In the genomic region with DNA sequence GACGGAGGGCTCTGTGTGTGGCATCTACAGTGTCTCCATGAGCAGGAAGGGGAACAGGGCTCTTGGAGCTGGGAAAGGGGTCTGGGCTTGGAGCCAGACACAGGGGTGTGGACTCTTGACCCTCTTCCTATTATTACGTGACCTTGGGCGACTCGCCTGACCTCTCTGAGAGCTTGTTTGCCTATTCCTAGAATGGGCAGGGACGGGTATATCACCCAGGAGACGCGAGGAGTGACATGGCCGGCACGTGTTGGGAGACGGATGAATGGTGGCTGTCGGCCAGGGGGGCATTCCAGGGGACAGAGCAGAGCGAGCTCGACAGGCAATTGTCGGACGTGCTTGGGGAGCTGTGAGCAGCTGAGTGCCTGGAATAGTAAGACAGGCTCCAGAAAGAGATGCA, we compare ENCODE assay signal across 20 cellular contexts. TPM values are rescaled to one million over a fixed set of nuclear protein-coding genes. Genes with fewer than 3 reads are reported as not detected.
DNase-seq lines count a peak whose midpoint lies in the region; ATAC-seq, FAIRE-seq and TF ChIP-seq lines count a peak whose summit lies in the region.
"Had no signal": no experiment of that assay in that cellular context is flagged by ENCODE, and none has a peak within 500 bp of the region (broad histone marks: within the 10 kb centered on the region; RNA-seq: fewer than 3 reads in every experiment).

No MANE protein-coding gene starts in this region.

- in situ Hi-C loops in HepG2 (cut with HindIII; ENCODE audit: extremely low pct_ligation_motif_present, low pct_unique_long_range_greater_than_20kb), result no loop called here

- peak; percentile 53 for ATAC-seq in HepG2
- no peak for ATAC-seq in HG02642 (IDR thresholded peaks at IDR 0.05; ENCODE audit: poor library complexity, unreplicated experiment)
- ATAC-seq: gastrocnemius medialis, T-cell had no signal

- DNase-seq in NCI-H1092 treated with DMSO at 0.1 percent for 48 hours (lab: John Stamatoyannopoulos, UW), result peak; percentile 49
- no peak for DNase-seq in NCI-H1092 (lab: John Stamatoyannopoulos, UW)
- DNase-seq in coronary artery (ENCODE audit: low spot score), result peak; percentile 62
- peak; percentile 27 for DNase-seq in HepG2 (ENCODE audit: low spot score)
- peak; percentile 16 for DNase-seq in stimulated activated CD8-positive, alpha-beta memory T cell treated with anti-CD3 and anti-CD28 coated beads, Interleukin-4, amount 100 ng/mL, for 48 hours
- no peak for DNase-seq in activated CD4-positive, alpha-beta memory T cell treated with anti-CD3 and anti-CD28 coated beads, Interleukin-2, amount 10 ng/mL, durations not matched to agents 7 days and 5 days
- DNase-seq in activated T-cell treated with anti-CD3 and anti-CD28 coated beads, Interleukin-2, amount 50 U/mL, for 1 hour, result no peak
- DNase-seq: 8988T; activated gamma-delta T cell; colonic mucosa; gastrocnemius medialis; stimulated activated CD4-positive, alpha-beta T cell treated with anti-CD3 and anti-CD28 coated beads, Interleukin-4, amount 100 ng/mL, for 4 hours had no signal

- TF ChIP-seq POLR2A in HepG2 (IDR thresholded peaks at IDR 0.05; ENCODE audit: insufficient read depth in 1 of 2, low read depth in 2 of 2, low read length in 2 of 2), result no peak

- H3K36me3 Mint-ChIP-seq in activated CD4-positive, alpha-beta memory T cell treated with anti-CD3 and anti-CD28 coated beads, Interleukin-2, amount 10 ng/mL, durations not matched to agents 7 days and 5 days (ENCODE audit: low read depth), result no peaks in the 10 kb centered on the region
- H3K36me3 Mint-ChIP-seq: mesothelial cell of epicardium, T-cell had no signal

- TF ChIP-seq EP300 in HepG2 (IDR thresholded peaks at IDR 0.05; ENCODE audit: low read depth in 2 of 2, low read length in 2 of 2) (no peak), HepG2 (CRISPR knock-in tag; IDR thresholded peaks at IDR 0.05; ENCODE audit: borderline replicate concordance) (no peak)

- H3K27me3 Mint-ChIP-seq in activated CD4-positive, alpha-beta memory T cell treated with anti-CD3 and anti-CD28 coated beads, Interleukin-2, amount 10 ng/mL, durations not matched to agents 7 days and 5 days, result peaks cover 22% of the 10 kb centered on the region

- H3K27ac Mint-ChIP-seq in activated CD4-positive, alpha-beta memory T cell treated with anti-CD3 and anti-CD28 coated beads, Interleukin-2, amount 10 ng/mL, durations not matched to agents 7 days and 5 days, result no peak overlapping the region
- H3K27ac Mint-ChIP-seq: mesothelial cell of epicardium, T-cell had no signal

- H3K4me2 ChIP-seq in HepG2 (ENCODE audit: low read depth, low read length), result no peak overlapping the region

- CTCF ChIA-PET in HepG2 (lab: Yijun Ruan, JAX; ENCODE audit: low intra/inter-chr PET ratio, low total read pairs), result no interaction called here
- CTCF ChIA-PET in activated CD4-positive, alpha-beta memory T cell treated with anti-CD3 and anti-CD28 coated beads, Interleukin-2, amount 10 ng/mL, durations not matched to agents 7 days and 5 days (lab: Charles Lee), result no interaction called here

- H3K79me2 ChIP-seq in HepG2 (ENCODE audit: insufficient read depth, low read length), result no peaks in the 10 kb centered on the region

- H2AFZ ChIP-seq in HepG2 (ENCODE audit: low read length), result no peak overlapping the region

- no peak overlapping the region for H3K4me3 Mint-ChIP-seq in activated CD4-positive, alpha-beta memory T cell treated with anti-CD3 and anti-CD28 coated beads, Interleukin-2, amount 10 ng/mL, durations not matched to agents 7 days and 5 days
- H3K4me3 Mint-ChIP-seq: mesothelial cell of epicardium, T-cell had no signal

- 4% methylated on average over 15 of the region's 15 CpGs for WGBS in HepG2 (ENCODE audit: low lambda C conversion rate)

- H3K27me3 ChIP-seq in HepG2 (ENCODE audit: control insufficient read depth in 1 of 2, insufficient read depth in 2 of 2, low read length in 2 of 2), result peaks cover 18 to 65% of the 10 kb centered on the region in 2 experiments; a peak in 4 of 5 replicates
- H3K27me3 ChIP-seq: colonic mucosa had no signal

- H3K4me1 ChIP-seq in HepG2 (ENCODE audit: insufficient read depth, low read length), result peaks cover 13% of the 10 kb centered on the region
- H3K4me1 ChIP-seq: colonic mucosa, gastrocnemius medialis, tibial artery had no signal

- POLR2A ChIA-PET in HepG2 (lab: Yijun Ruan, JAX), result no interaction called here
- POLR2A ChIA-PET in activated CD4-positive, alpha-beta memory T cell treated with anti-CD3 and anti-CD28 coated beads, Interleukin-2, amount 10 ng/mL, durations not matched to agents 7 days and 5 days (lab: Charles Lee), result interaction anchor here (1.1 kb wide), 1 partner anchor 15 kb away, joined by 3 read pairs; no protein-coding TSS in a partner anchor

- TF ChIP-seq RAD21 in HepG2 (CRISPR knock-in tag; IDR thresholded peaks at IDR 0.05), result no peak

- no peaks in the 10 kb centered on the region for H4K20me1 ChIP-seq in HepG2 (ENCODE audit: insufficient read depth, low read length)

- H3K27ac ChIP-seq in coronary artery, result no peak overlapping the region
- H3K27ac ChIP-seq in HepG2 (ENCODE audit: extremely low read length, insufficient read depth, low read length), result no peak overlapping the region
- H3K27ac ChIP-seq: C4-2B, colonic mucosa, epithelial cell of prostate, gastrocnemius medialis, tibial artery had no signal

- no peak overlapping the region for H3K9ac ChIP-seq in HepG2 (ENCODE audit: insufficient read depth, low read depth, low read length)

- intact Hi-C loops in HepG2 (cut with micrococcal nuclease; ENCODE audit: unreplicated experiment), result no loop called here

- H3K4me1 Mint-ChIP-seq in activated CD4-positive, alpha-beta memory T cell treated with anti-CD3 and anti-CD28 coated beads, Interleukin-2, amount 10 ng/mL, durations not matched to agents 7 days and 5 days, result peaks cover 12% of the 10 kb centered on the region
- H3K4me1 Mint-ChIP-seq: mesothelial cell of epicardium had no signal

- no peaks in the 10 kb centered on the region for H3K9me3 Mint-ChIP-seq in activated CD4-positive, alpha-beta memory T cell treated with anti-CD3 and anti-CD28 coated beads, Interleukin-2, amount 10 ng/mL, durations not matched to agents 7 days and 5 days
- H3K9me3 Mint-ChIP-seq: mesothelial cell of epicardium, T-cell had no signal

- no peaks in the 10 kb centered on the region for H3K9me3 ChIP-seq in HepG2 (ENCODE audit: low read length)
- H3K9me3 ChIP-seq: colonic mucosa, gastrocnemius medialis, tibial artery had no signal

- no peak for FAIRE-seq in HepG2 (lab: Jason Lieb, UNC)

- no peak for TF ChIP-seq CTCF in coronary artery (IDR thresholded peaks at IDR 0.05)
- no peak for TF ChIP-seq CTCF in HepG2 (CRISPR knock-in tag; IDR thresholded peaks at IDR 0.05)

- H3K4me3 ChIP-seq in coronary artery, result no peak overlapping the region
- no peak overlapping the region for H3K4me3 ChIP-seq in HepG2 (replicated peaks in 1 of 3; ENCODE audit: insufficient read depth in 1 of 3, low read depth in 2 of 3, low read length in 3 of 3)
- H3K4me3 ChIP-seq: colonic mucosa, gastrocnemius medialis, tibial artery had no signal

- BruUV-seq in HepG2 (replicated peaks; lab: Mats Ljungman, UMichigan), result no TSS peak

- H3K36me3 ChIP-seq in HepG2 (replicated peaks in 1 of 2; ENCODE audit: control insufficient read depth in 1 of 2, insufficient read depth in 2 of 2, low read length in 2 of 2), result no peaks in the 10 kb centered on the region
- H3K36me3 ChIP-seq: colonic mucosa, gastrocnemius medialis, tibial artery had no signal

TF ChIP-seq in HepG2, 621 proteins besides CTCF, POLR2A, EP300 and RAD21 (continues in another document):
- TF ChIP-seq SOX5 (CRISPR knock-in tag; IDR thresholded peaks at IDR 0.05; ENCODE audit: borderline replicate concordance) (0 out of 2 replicates have a peak, but pooled peaks have one; percentile 19), KLF15 (CRISPR knock-in tag; IDR thresholded peaks at IDR 0.05; ENCODE audit: borderline replicate concordance) (no peak), BHLHE40 (IDR thresholded peaks at IDR 0.05; ENCODE audit: low read length) (peak; percentile 73; the same call in 1 of the 2 replicates)

RNA-seq across cellular contexts. Expression of gene UNC5A, which starts 29.4 kb away (rescaled TPM):
- not detected in 2 replicates for total RNA-seq in HepG2 (2016; rRNA removed; fragmentation: Illumina TruSeq; extraction: Trizol)
- total RNA-seq in HepG2 (2016; cell fraction: cytosol; rRNA removed; fragmentation: Illumina TruSeq; extraction: Trizol; ENCODE audit: low read depth), result not detected in 2 replicates
- total RNA-seq in HepG2 (2016; cell fraction: insoluble cytoplasmic fraction; rRNA removed; fragmentation: Illumina TruSeq; extraction: Trizol), result not detected in 2 replicates
- total RNA-seq in HepG2 (2016; cell fraction: membrane; rRNA removed; fragmentation: Illumina TruSeq; extraction: Trizol), result not detected in 2 replicates
- total RNA-seq in HepG2 (2016; cell fraction: nucleus; rRNA removed; fragmentation: Illumina TruSeq; extraction: Trizol), result not detected in 2 replicates
- 0.03 TPM in 1 of 2 replicates, not detected in the other for polyA plus RNA-seq in HepG2 (2011; rRNA removed)
- 0.01 TPM in 1 of 2 replicates, not detected in the other for polyA plus RNA-seq in HepG2 (2011; cell fraction: cytosol; rRNA removed)
- 0.10 TPM in 1 of 2 replicates, not detected in the other for polyA plus RNA-seq in HepG2 (2011; cell fraction: nucleus; rRNA removed)
- polyA plus RNA-seq in HepG2 (2012), result not detected in 2 replicates
- not detected in 2 replicates for polyA plus RNA-seq in HepG2 (2016; cell fraction: cytosol; fragmentation: Illumina TruSeq; extraction: Trizol; ENCODE audit: low read depth)
- polyA plus RNA-seq in HepG2 (2016; cell fraction: insoluble cytoplasmic fraction; fragmentation: Illumina TruSeq; extraction: Trizol; ENCODE audit: low read depth), result not detected in 2 replicates
- polyA plus RNA-seq in HepG2 (2016; cell fraction: membrane; fragmentation: Illumina TruSeq; extraction: Trizol; ENCODE audit: low read depth), result 0.06 TPM in 1 of 2 replicates, not detected in the other
- not detected in 2 replicates for polyA plus RNA-seq in HepG2 (2016; cell fraction: nucleus; fragmentation: Illumina TruSeq; extraction: Trizol; ENCODE audit: insufficient read depth, low read depth)
- polyA minus RNA-seq in HepG2 (2011; rRNA and poly(A)+ RNA removed; ENCODE audit: low replicate concordance), result not detected in 2 replicates
- not detected in 2 replicates for polyA minus RNA-seq in HepG2 (2011; cell fraction: cytosol; rRNA and poly(A)+ RNA removed)
- not detected in 2 replicates for polyA minus RNA-seq in HepG2 (2011; cell fraction: nucleus; rRNA and poly(A)+ RNA removed)
- not detected for total RNA-seq in activated CD4-positive, alpha-beta memory T cell treated with anti-CD3 and anti-CD28 coated beads, Interleukin-2, amount 10 ng/mL, durations not matched to agents 7 days and 5 days
- total RNA-seq: aorta, colonic mucosa, mesothelial cell of epicardium, skeletal muscle tissue, T-cell had no signal
- polyA plus RNA-seq: aorta had no signal

Comparison
In these comparisons a context has a peak if more than half of its experiments do, and no peak if none do; other contexts are left out.
1. DNase-seq: peak in NCI-H1092 treated with DMSO at 0.1 percent for 48 hours (single experiment), coronary artery (single experiment), HepG2 (single experiment) and stimulated activated CD8-positive, alpha-beta memory T cell treated with anti-CD3 and anti-CD28 coated beads, Interleukin-4, amount 100 ng/mL, for 48 hours (single experiment); none in NCI-H1092 (single experiment), activated CD4-positive, alpha-beta memory T cell treated with anti-CD3 and anti-CD28 coated beads, Interleukin-2, amount 10 ng/mL, durations not matched to agents 7 days and 5 days (single experiment) and activated T-cell treated with anti-CD3 and anti-CD28 coated beads, Interleukin-2, amount 50 U/mL, for 1 hour (single experiment).